ENCODE assay signal across 24 cellular contexts in genomic region chr5:172637740-172638139, GRCh38. TPM values are rescaled to one million over a fixed set of nuclear protein-coding genes. Genes with fewer than 3 reads are reported as not detected.
A peak's percentile ranks its signal among the peaks of the same experiment; 100 is the strongest.
DNase-seq lines count a peak whose midpoint lies in the region; ATAC-seq, FAIRE-seq and TF ChIP-seq lines count a peak whose summit lies in the region.
"Had no signal": no experiment of that assay in that cellular context is flagged by ENCODE, and none has a peak within 500 bp of the region (broad histone marks: within the 10 kb centered on the region; RNA-seq: fewer than 3 reads in every experiment).

No MANE protein-coding gene starts in this region.

- peak overlapping the region; percentile 82 for H3K9ac ChIP-seq in Loucy (ENCODE audit: low read depth, low read length, poor library complexity, severe bottlenecking)
- no peak overlapping the region for H3K9ac ChIP-seq in rectal smooth muscle tissue (ENCODE audit: low read length)
- no peak overlapping the region for H3K9ac ChIP-seq in HepG2 (ENCODE audit: insufficient read depth, low read depth, low read length)
- H3K9ac ChIP-seq: parathyroid adenoma had no signal

- no peaks in the 10 kb centered on the region for H3K36me3 ChIP-seq in Loucy (ENCODE audit: insufficient read depth, low read length)
- H3K36me3 ChIP-seq in rectal smooth muscle tissue (ENCODE audit: control insufficient read depth, insufficient read depth, low read length): no peaks in the 10 kb centered on the region
- no peaks in the 10 kb centered on the region for H3K36me3 ChIP-seq in HepG2 (replicated peaks in 1 of 2; ENCODE audit: control insufficient read depth in 1 of 2, insufficient read depth in 2 of 2, low read length in 2 of 2)
- H3K36me3 ChIP-seq: spleen, vagina had no signal

- H4K20me1 ChIP-seq in Loucy (ENCODE audit: insufficient read depth, low read length, poor library complexity, severe bottlenecking) (no peaks in the 10 kb centered on the region), HepG2 (ENCODE audit: insufficient read depth, low read length) (no peaks in the 10 kb centered on the region)

- TF ChIP-seq POLR2A in HepG2 (IDR thresholded peaks at IDR 0.05; ENCODE audit: insufficient read depth in 1 of 2, low read depth in 2 of 2, low read length in 2 of 2): no peak

- no peaks in the 10 kb centered on the region for H3K9me2 ChIP-seq in Loucy (replicated peaks; ENCODE audit: low read depth, low read length)

- H3K79me2 ChIP-seq in Loucy (ENCODE audit: insufficient read depth, low read length) (peaks cover 11% of the 10 kb centered on the region), HepG2 (ENCODE audit: insufficient read depth, low read length) (no peaks in the 10 kb centered on the region)
- H3K79me2 ChIP-seq: parathyroid adenoma had no signal

- no TSS peak for BruUV-seq in HepG2 (replicated peaks; lab: Mats Ljungman, UMichigan)

- WGBS in HepG2 (ENCODE audit: low lambda C conversion rate): 36% methylated on average over 2 of the region's 2 CpGs

- CTCF ChIA-PET in HepG2 (lab: Yijun Ruan, JAX; ENCODE audit: low intra/inter-chr PET ratio, low total read pairs): no interaction called here

- no peak for TF ChIP-seq RAD21 in HepG2 (CRISPR knock-in tag; IDR thresholded peaks at IDR 0.05)

- peak overlapping the region; percentile 80 for H3K27ac ChIP-seq in 22Rv1
- H3K27ac ChIP-seq in rectal smooth muscle tissue (ENCODE audit: low read depth, low read length): peak overlapping the region; percentile 69
- no peak overlapping the region for H3K27ac ChIP-seq in HepG2 (ENCODE audit: extremely low read length, insufficient read depth, low read length)
- H3K27ac ChIP-seq: parathyroid adenoma, spleen, vagina had no signal

- no peak for FAIRE-seq in HepG2 (lab: Jason Lieb, UNC)
- FAIRE-seq: astrocyte, RCC 7860 had no signal

- intact Hi-C loops in left colon (cut with DNase I, micrococcal nuclease): no loop called here
- intact Hi-C loops in HepG2 (cut with micrococcal nuclease; ENCODE audit: unreplicated experiment): no loop called here

- H3F3A ChIP-seq in Loucy (ENCODE audit: low read depth): no peaks in the 10 kb centered on the region

- POLR2A ChIA-PET in HepG2 (lab: Yijun Ruan, JAX): no interaction called here

- H3K4me2 ChIP-seq in Loucy (ENCODE audit: low read depth, low read length, poor library complexity, severe bottlenecking) (peak overlapping the region; percentile 59), HepG2 (ENCODE audit: low read depth, low read length) (no peak overlapping the region)

- TF ChIP-seq EP300 in HepG2 (IDR thresholded peaks at IDR 0.05; ENCODE audit: low read depth in 2 of 2, low read length in 2 of 2) (no peak), HepG2 (CRISPR knock-in tag; IDR thresholded peaks at IDR 0.05; ENCODE audit: borderline replicate concordance) (no peak)

- H3K4me1 ChIP-seq in Loucy (ENCODE audit: insufficient read depth, low read length, poor library complexity, severe bottlenecking) (peaks cover 41% of the 10 kb centered on the region), rectal smooth muscle tissue (ENCODE audit: control insufficient read depth, insufficient read depth, low read length) (peaks cover 6% of the 10 kb centered on the region), HepG2 (ENCODE audit: insufficient read depth, low read length) (peaks cover 9% of the 10 kb centered on the region)

- H3K9me3 ChIP-seq in Loucy (ENCODE audit: insufficient read depth, low read depth, low read length) (no peaks in the 10 kb centered on the region), HepG2 (ENCODE audit: low read length) (no peaks in the 10 kb centered on the region)
- H3K9me3 ChIP-seq: spleen, vagina had no signal

- H3K27me3 ChIP-seq in Loucy (ENCODE audit: insufficient read depth, low read length, poor library complexity, severe bottlenecking): no peaks in the 10 kb centered on the region
- no peaks in the 10 kb centered on the region for H3K27me3 ChIP-seq in rectal smooth muscle tissue (ENCODE audit: control insufficient read depth, insufficient read depth, low read length)
- peaks cover 0 to 21% of the 10 kb centered on the region in 2 experiments; a peak in 3 of 5 replicates for H3K27me3 ChIP-seq in HepG2 (ENCODE audit: control insufficient read depth in 1 of 2, insufficient read depth in 2 of 2, low read length in 2 of 2)
- H3K27me3 ChIP-seq: vagina had no signal

- H2AFZ ChIP-seq in Loucy (ENCODE audit: low read length) (no peak overlapping the region), HepG2 (ENCODE audit: low read length) (no peak overlapping the region)

- H3K4me3 ChIP-seq in Loucy (ENCODE audit: low read length, poor library complexity, severe bottlenecking) (no peak overlapping the region), rectal smooth muscle tissue (ENCODE audit: low read length) (no peak overlapping the region), HepG2 (replicated peaks in 1 of 3; ENCODE audit: insufficient read depth in 1 of 3, low read depth in 2 of 3, low read length in 3 of 3) (no peak overlapping the region)
- H3K4me3 ChIP-seq: spleen, vagina had no signal

- in situ Hi-C loops in HepG2 (cut with HindIII; ENCODE audit: extremely low pct_ligation_motif_present, low pct_unique_long_range_greater_than_20kb): no loop called here

- no peak for TF ChIP-seq CTCF in 22Rv1 (IDR thresholded peaks at IDR 0.05)
- TF ChIP-seq CTCF in Loucy (conservative IDR thresholded peaks at IDR 0.05; ENCODE audit: low read length): no peak
- TF ChIP-seq CTCF in HepG2 (CRISPR knock-in tag; IDR thresholded peaks at IDR 0.05): no peak

- ATAC-seq in left colon (peak; percentile 2), HepG2 (no peak), GM18861 (IDR thresholded peaks at IDR 0.05; ENCODE audit: unreplicated experiment) (no peak)
- ATAC-seq: activated CD4-positive, alpha-beta T cell treated with anti-CD3 and anti-CD28 coated beads for 36 hours had no signal

- DNase-seq in left colon: peak; percentile 26 to 30
- no peak for DNase-seq in NCI-H1417 (lab: John Stamatoyannopoulos, UW)
- DNase-seq in HepG2 (ENCODE audit: low spot score): no peak
- DNase-seq: activated CD4-positive, alpha-beta T cell treated with anti-CD3 and anti-CD28 coated beads for 36 hours; activated CD8-positive, alpha-beta memory T cell treated with anti-CD3 and anti-CD28 coated beads for 24 hours; activated gamma-delta T cell treated with Interleukin-2 at 50 U/mL for 16 hours; activated naive CD8-positive, alpha-beta T cell treated with anti-CD3 and anti-CD28 coated beads, Interleukin-2, amount 10 ng/mL, durations not matched to agents 7 days and 5 days; caudate nucleus; DND-41; erythroblast; GF-D8; left ventricle myocardium superior; NCI-H187 treated with DMSO at 0.1 percent for 48 hours; spleen; stimulated activated CD4-positive, alpha-beta T cell treated with anti-CD3 and anti-CD28 coated beads, Interleukin-2, amount 100 ng/mL, for 24 hours had no signal

TF ChIP-seq in HepG2, 621 proteins besides CTCF, POLR2A, EP300 and RAD21:
- no peak for TF ChIP-seq ZNF605 (CRISPR knock-in tag; IDR thresholded peaks at IDR 0.05)
- TF ChIP-seq RNF2 (conservative IDR thresholded peaks at IDR 0.05; ENCODE audit: low read depth): no peak
- no peak for TF ChIP-seq ZNF10 (CRISPR knock-in tag; IDR thresholded peaks at IDR 0.05; ENCODE audit: borderline replicate concordance, low read depth)
- TF ChIP-seq THAP7 (CRISPR knock-in tag; IDR thresholded peaks at IDR 0.05): no peak
- TF ChIP-seq ZNF841 (CRISPR knock-in tag; IDR thresholded peaks at IDR 0.05; ENCODE audit: borderline replicate concordance): no peak

RNA-seq across cellular contexts. Expression of gene NEURL1B, which starts 3.3 kb away (rescaled TPM):
- total RNA-seq in left colon (10 to 100 TPM; 60.5 to 90.8 TPM), HepG2 (2016; rRNA removed; fragmentation: Illumina TruSeq; extraction: Trizol) (0.09 and 0.11 TPM in 2 replicates)
- total RNA-seq in HepG2 (2016; cell fraction: cytosol; rRNA removed; fragmentation: Illumina TruSeq; extraction: Trizol; ENCODE audit: low read depth): not detected in 2 replicates
- total RNA-seq in HepG2 (2016; cell fraction: insoluble cytoplasmic fraction; rRNA removed; fragmentation: Illumina TruSeq; extraction: Trizol): 0.03 and 0.13 TPM in 2 replicates
- total RNA-seq in HepG2 (2016; cell fraction: membrane; rRNA removed; fragmentation: Illumina TruSeq; extraction: Trizol): 0.03 TPM in 2 replicates
- total RNA-seq in HepG2 (2016; cell fraction: nucleus; rRNA removed; fragmentation: Illumina TruSeq; extraction: Trizol): 0.09 TPM in 1 of 2 replicates, not detected in the other
- polyA plus RNA-seq in HepG2 (2011; rRNA removed): 0.13 and 0.14 TPM in 2 replicates
- 0.09 and 0.15 TPM in 2 replicates for polyA plus RNA-seq in HepG2 (2011; cell fraction: cytosol; rRNA removed)
- polyA plus RNA-seq in HepG2 (2011; cell fraction: nucleus; rRNA removed): 0.28 and 0.82 TPM in 2 replicates
- 0.20 and 0.31 TPM in 2 replicates for polyA plus RNA-seq in HepG2 (2012)
- polyA plus RNA-seq in HepG2 (2016; cell fraction: cytosol; fragmentation: Illumina TruSeq; extraction: Trizol; ENCODE audit: low read depth): 0.02 and 0.08 TPM in 2 replicates
- 0.03 and 0.09 TPM in 2 replicates for polyA plus RNA-seq in HepG2 (2016; cell fraction: insoluble cytoplasmic fraction; fragmentation: Illumina TruSeq; extraction: Trizol; ENCODE audit: low read depth)
- 0.06 TPM in 1 of 2 replicates, not detected in the other for polyA plus RNA-seq in HepG2 (2016; cell fraction: membrane; fragmentation: Illumina TruSeq; extraction: Trizol; ENCODE audit: low read depth)
- polyA plus RNA-seq in HepG2 (2016; cell fraction: nucleus; fragmentation: Illumina TruSeq; extraction: Trizol; ENCODE audit: insufficient read depth, low read depth): 0.14 TPM in 1 of 2 replicates, not detected in the other
- polyA minus RNA-seq in HepG2 (2011; rRNA and poly(A)+ RNA removed; ENCODE audit: low replicate concordance): 0.14 and 1.5 TPM in 2 replicates
- polyA minus RNA-seq in HepG2 (2011; cell fraction: cytosol; rRNA and poly(A)+ RNA removed): 0.09 and 0.20 TPM in 2 replicates
- polyA minus RNA-seq in HepG2 (2011; cell fraction: nucleus; rRNA and poly(A)+ RNA removed): 0.13 and 0.25 TPM in 2 replicates
- polyA plus RNA-seq: IgD-negative memory B cell had no signal

Comparison
In these comparisons a context has a peak if more than half of its experiments do, and no peak if none do; other contexts are left out.
1. DNase-seq: peak in left colon (2 of 2); none in NCI-H1417 (0 of 3) and HepG2 (single experiment).
2. RNA of gene NEURL1B, which starts 3.3 kb away (total RNA-seq): 60.5 to 90.8 TPM in left colon; 0.03 to 0.13 TPM in HepG2; every median in the first group is over 10 times any median in the second.